In genomic region chr11:57542582-57542981, GRCh38 we compare ENCODE assay signal across 30 cellular contexts. TPM values are rescaled to one million over a fixed set of nuclear protein-coding genes. Genes with fewer than 3 reads are reported as not detected.
A peak's percentile ranks its signal among the peaks of the same experiment; 100 is the strongest.
DNase-seq lines count a peak whose midpoint lies in the region; ATAC-seq, FAIRE-seq and TF ChIP-seq lines count a peak whose summit lies in the region.
"Had no signal": no experiment of that assay in that cellular context is flagged by ENCODE, and none has a peak within 500 bp of the region (broad histone marks: within the 10 kb centered on the region; RNA-seq: fewer than 3 reads in every experiment).

No MANE protein-coding gene starts in this region.

- H2AFZ ChIP-seq in IMR-90 (replicated peaks; ENCODE audit: low read length, poor library complexity) (peak overlapping the region; percentile 32), HepG2 (ENCODE audit: low read length) (no peak overlapping the region)
- H2AFZ ChIP-seq: GM23248 had no signal

- no peaks in the 10 kb centered on the region for H3K9me1 ChIP-seq in IMR-90 (ENCODE audit: insufficient read depth, low read length)

- H3K36me3 ChIP-seq in IMR-90 (ENCODE audit: control insufficient read depth, insufficient read depth, low read length) (no peaks in the 10 kb centered on the region), HepG2 (replicated peaks in 1 of 2; ENCODE audit: control insufficient read depth in 1 of 2, insufficient read depth in 2 of 2, low read length in 2 of 2) (no peaks in the 10 kb centered on the region)
- H3K36me3 ChIP-seq: ovary had no signal

- H4K8ac ChIP-seq in IMR-90 (ENCODE audit: low read depth in 2 of 2, low read length in 2 of 2): no peak overlapping the region

- BruUV-seq in IMR-90 (replicated peaks; lab: Mats Ljungman, UMichigan) (no TSS peak), HepG2 (replicated peaks; lab: Mats Ljungman, UMichigan) (no TSS peak)

- no peak overlapping the region for H4K5ac ChIP-seq in IMR-90 (ENCODE audit: low read depth, low read length)

- TF ChIP-seq CTCF in IMR-90 (conservative IDR thresholded peaks at IDR 0.05; ENCODE audit: low read depth, low read length) (no peak), HepG2 (CRISPR knock-in tag; IDR thresholded peaks at IDR 0.05) (no peak)

- no peaks in the 10 kb centered on the region for H3K79me1 ChIP-seq in IMR-90 (ENCODE audit: low read depth in 1 of 2, low read length in 2 of 2)

- H3K56ac ChIP-seq in IMR-90 (ENCODE audit: extremely low read depth, insufficient read depth, low read length): no peak overlapping the region

- no peak overlapping the region for H2AK5ac ChIP-seq in IMR-90 (ENCODE audit: low read depth, low read length)

- H2BK15ac ChIP-seq in IMR-90 (ENCODE audit: low read depth, low read length): no peak overlapping the region

- ATAC-seq in IMR-90 (ENCODE audit: low read depth) (no peak), HepG2 (no peak)
- ATAC-seq: left colon, PC-3 had no signal

- 0% methylated on average over 3 of the region's 4 CpGs; no CpG with 5 or more reads in 1 of the 2 experiments for WGBS in IMR-90 (ENCODE audit: extremely low coverage in 2 of 2, insufficient read length in 1 of 2), 2 experiments
- WGBS in HepG2 (ENCODE audit: low lambda C conversion rate): 22% methylated on average over 4 of the region's 4 CpGs

- TF ChIP-seq EP300 in HepG2 (IDR thresholded peaks at IDR 0.05; ENCODE audit: low read depth in 2 of 2, low read length in 2 of 2) (no peak), HepG2 (CRISPR knock-in tag; IDR thresholded peaks at IDR 0.05; ENCODE audit: borderline replicate concordance) (no peak)

- no peak for FAIRE-seq in HepG2 (lab: Jason Lieb, UNC)

- in situ Hi-C loops in IMR-90 (cut with MboI; ENCODE audit: low sequenced_read_pairs): no loop called here
- in situ Hi-C loops in HepG2 (cut with HindIII; ENCODE audit: extremely low pct_ligation_motif_present, low pct_unique_long_range_greater_than_20kb): no loop called here

- H3K14ac ChIP-seq in IMR-90 (replicated peaks; ENCODE audit: low read depth, low read length): no peak overlapping the region

- no peak overlapping the region for H2BK20ac ChIP-seq in IMR-90 (ENCODE audit: low read depth, low read length)

- TF ChIP-seq RAD21 in IMR-90 (IDR thresholded peaks at IDR 0.05; ENCODE audit: low read length): no peak
- TF ChIP-seq RAD21 in HepG2 (CRISPR knock-in tag; IDR thresholded peaks at IDR 0.05): no peak

- H4K20me1 ChIP-seq in IMR-90 (ENCODE audit: insufficient read depth, low read length): no peaks in the 10 kb centered on the region
- no peaks in the 10 kb centered on the region for H4K20me1 ChIP-seq in HepG2 (ENCODE audit: insufficient read depth, low read length)
- H4K20me1 ChIP-seq: BLaER1 treated with 17β-estradiol and CSF1 and Interleukin-3, amounts not matched to agents 10 nM and 100 nM had no signal

- dilution Hi-C loops in IMR-90 (cut with HindIII; ENCODE audit: low sequenced_read_pairs, unreplicated experiment): no loop called here

- CTCF ChIA-PET in IMR-90 (lab: Yijun Ruan, JAX): no interaction called here
- CTCF ChIA-PET in HepG2 (lab: Yijun Ruan, JAX; ENCODE audit: low intra/inter-chr PET ratio, low total read pairs): no interaction called here

- POLR2A ChIA-PET in IMR-90 (lab: Charles Lee; ENCODE audit: unreplicated experiment) (no interaction called here), HepG2 (lab: Yijun Ruan, JAX) (interaction anchor here (1.3 kb wide), 1 partner anchor 9 kb away, joined by 3 read pairs; no protein-coding TSS in a partner anchor)

- no peak overlapping the region for H3K4ac ChIP-seq in IMR-90 (ENCODE audit: low read depth, low read length)

- H2AK9ac ChIP-seq in IMR-90 (replicated peaks; ENCODE audit: low read depth, low read length, poor library complexity): peak overlapping the region; percentile 9

- H3K27me3 ChIP-seq in IMR-90 (ENCODE audit: control insufficient read depth, insufficient read depth, low read length) (peaks cover 23% of the 10 kb centered on the region), HepG2 (ENCODE audit: control insufficient read depth in 1 of 2, insufficient read depth in 2 of 2, low read length in 2 of 2) (peaks cover 0 to 26% of the 10 kb centered on the region in 2 experiments; a peak in 3 of 5 replicates)
- H3K27me3 ChIP-seq: BLaER1 treated with 17β-estradiol and CSF1 and Interleukin-3, amounts not matched to agents 10 nM and 100 nM; ovary; testis had no signal

- H3K4me3 ChIP-seq in IMR-90 (ENCODE audit: insufficient read depth, low read depth, low read length): no peak overlapping the region
- no peak overlapping the region for H3K4me3 ChIP-seq in HepG2 (replicated peaks in 1 of 3; ENCODE audit: insufficient read depth in 1 of 3, low read depth in 2 of 3, low read length in 3 of 3)
- H3K4me3 ChIP-seq: BLaER1 treated with 17β-estradiol and CSF1 and Interleukin-3, amounts not matched to agents 10 nM and 100 nM; GM23248; ovary; smooth muscle cell; testis had no signal

- H3K4me1 ChIP-seq in IMR-90 (ENCODE audit: control insufficient read depth, insufficient read depth, low read length) (no peaks in the 10 kb centered on the region; the same call in 1 of the 2 replicates), HepG2 (ENCODE audit: insufficient read depth, low read length) (peaks cover 25% of the 10 kb centered on the region)
- H3K4me1 ChIP-seq: testis had no signal

- no peak overlapping the region for H2BK5ac ChIP-seq in IMR-90 (ENCODE audit: low read depth, low read length, poor library complexity, severe bottlenecking)

- H3K27ac ChIP-seq in IMR-90 (ENCODE audit: insufficient read depth, low read length) (no peak overlapping the region), HepG2 (ENCODE audit: extremely low read length, insufficient read depth, low read length) (no peak overlapping the region)
- H3K27ac ChIP-seq: 22Rv1; BLaER1 treated with 17β-estradiol and CSF1 and Interleukin-3, amounts not matched to agents 10 nM and 100 nM; GM23248; ovary; testis had no signal

- H3K9ac ChIP-seq in IMR-90 (ENCODE audit: low read depth, low read length) (no peak overlapping the region), HepG2 (ENCODE audit: insufficient read depth, low read depth, low read length) (no peak overlapping the region)
- H3K9ac ChIP-seq: BLaER1 treated with 17β-estradiol and CSF1 and Interleukin-3, amounts not matched to agents 10 nM and 100 nM; GM23248; SK-N-SH had no signal

- H3K23ac ChIP-seq in IMR-90 (ENCODE audit: low read depth, low read length): no peak overlapping the region

- H4K91ac ChIP-seq in IMR-90 (ENCODE audit: insufficient read depth, low read depth, low read length): no peak overlapping the region

- H3K9me3 ChIP-seq in IMR-90 (ENCODE audit: control insufficient read depth, insufficient read depth, low read length): no peaks in the 10 kb centered on the region
- no peaks in the 10 kb centered on the region for H3K9me3 ChIP-seq in HepG2 (ENCODE audit: low read length)
- H3K9me3 ChIP-seq: BLaER1 treated with 17β-estradiol and CSF1 and Interleukin-3, amounts not matched to agents 10 nM and 100 nM; ovary; SK-N-SH; testis had no signal

- H2BK120ac ChIP-seq in IMR-90 (ENCODE audit: low read depth, low read length): no peak overlapping the region

- H3K18ac ChIP-seq in IMR-90 (ENCODE audit: low read depth, low read length): no peak overlapping the region

- TF ChIP-seq POLR2A in IMR-90 (IDR thresholded peaks at IDR 0.05; ENCODE audit: low read depth, low read length) (no peak), HepG2 (IDR thresholded peaks at IDR 0.05; ENCODE audit: insufficient read depth in 1 of 2, low read depth in 2 of 2, low read length in 2 of 2) (no peak)

- intact Hi-C loops in IMR-90 (cut with micrococcal nuclease) (no loop called here), HepG2 (cut with micrococcal nuclease; ENCODE audit: unreplicated experiment) (no loop called here)

- DNase-seq in NCI-H146 (lab: John Stamatoyannopoulos, UW) (peak; percentile 31), NCI-H146 treated with DMSO at 0.1 percent for 48 hours (lab: John Stamatoyannopoulos, UW; ENCODE audit: unreplicated experiment) (no peak), IMR-90 (no peak), iPS-NIHi11 (ENCODE audit: low spot score) (peak; percentile 13), SKM-1 (lab: John Stamatoyannopoulos, UW; ENCODE audit: unreplicated experiment) (no peak), HepG2 (ENCODE audit: low spot score) (no peak)
- DNase-seq: activated CD8-positive, alpha-beta memory T cell treated with anti-CD3 and anti-CD28 coated beads for 24 hours; activated naive CD4-positive, alpha-beta T cell treated with Interleukin-2 at 50 U/mL for 16 hours; activated T-cell treated with anti-CD3 and anti-CD28 coated beads, Interleukin-2, amount 50 U/mL, for 48 hours; EL; GM23248; hippocampal formation; left colon; NCI-H1417 treated with DMSO at 0.1 percent for 48 hours; NCI-H2081 treated with DMSO at 0.1 percent for 48 hours; NCI-H2227 treated with DMSO at 0.1 percent for 48 hours; NCI-H526; ovary; PC-3; SK-N-SH; testis had no signal

- H3K4me2 ChIP-seq in IMR-90 (ENCODE audit: low read depth, low read length) (no peak overlapping the region), HepG2 (ENCODE audit: low read depth, low read length) (no peak overlapping the region)
- H3K4me2 ChIP-seq: BLaER1 treated with 17β-estradiol and CSF1 and Interleukin-3, amounts not matched to agents 10 nM and 100 nM; SK-N-SH; smooth muscle cell had no signal

- no peaks in the 10 kb centered on the region for H3K79me2 ChIP-seq in HepG2 (ENCODE audit: insufficient read depth, low read length)

RNA-seq across cellular contexts. Expression of gene SMTNL1, which starts 5.2 kb away (rescaled TPM):
- not detected in 2 replicates for total RNA-seq in IMR-90 (2012; rRNA removed)
- polyA plus RNA-seq in IMR-90 (2012; rRNA removed): not detected in 2 replicates
- not detected in 2 replicates for polyA plus RNA-seq in IMR-90 (2012; cell fraction: cytosol; rRNA removed)
- not detected in 2 replicates for polyA plus RNA-seq in IMR-90 (2012; cell fraction: nucleus; rRNA removed; ENCODE audit: low replicate concordance)
- total RNA-seq in HepG2 (2016; rRNA removed; fragmentation: Illumina TruSeq; extraction: Trizol): not detected in 2 replicates
- total RNA-seq in HepG2 (2016; cell fraction: cytosol; rRNA removed; fragmentation: Illumina TruSeq; extraction: Trizol; ENCODE audit: low read depth): not detected in 2 replicates
- not detected in 2 replicates for total RNA-seq in HepG2 (2016; cell fraction: insoluble cytoplasmic fraction; rRNA removed; fragmentation: Illumina TruSeq; extraction: Trizol)
- not detected in 2 replicates for total RNA-seq in HepG2 (2016; cell fraction: membrane; rRNA removed; fragmentation: Illumina TruSeq; extraction: Trizol)
- not detected in 2 replicates for total RNA-seq in HepG2 (2016; cell fraction: nucleus; rRNA removed; fragmentation: Illumina TruSeq; extraction: Trizol)
- 0.04 TPM in 1 of 2 replicates, not detected in the other for polyA plus RNA-seq in HepG2 (2011; rRNA removed)
- not detected in 2 replicates for polyA plus RNA-seq in HepG2 (2011; cell fraction: cytosol; rRNA removed)
- polyA plus RNA-seq in HepG2 (2011; cell fraction: nucleus; rRNA removed): not detected in 2 replicates
- polyA plus RNA-seq in HepG2 (2012): not detected in 2 replicates
- polyA plus RNA-seq in HepG2 (2016; cell fraction: cytosol; fragmentation: Illumina TruSeq; extraction: Trizol; ENCODE audit: low read depth): not detected in 2 replicates
- not detected in 2 replicates for polyA plus RNA-seq in HepG2 (2016; cell fraction: insoluble cytoplasmic fraction; fragmentation: Illumina TruSeq; extraction: Trizol; ENCODE audit: low read depth)
- polyA plus RNA-seq in HepG2 (2016; cell fraction: membrane; fragmentation: Illumina TruSeq; extraction: Trizol; ENCODE audit: low read depth): not detected in 2 replicates
- not detected in 2 replicates for polyA plus RNA-seq in HepG2 (2016; cell fraction: nucleus; fragmentation: Illumina TruSeq; extraction: Trizol; ENCODE audit: insufficient read depth, low read depth)
- polyA minus RNA-seq in HepG2 (2011; rRNA and poly(A)+ RNA removed; ENCODE audit: low replicate concordance): not detected in 2 replicates
- not detected in 2 replicates for polyA minus RNA-seq in HepG2 (2011; cell fraction: cytosol; rRNA and poly(A)+ RNA removed)
- not detected in 2 replicates for polyA minus RNA-seq in HepG2 (2011; cell fraction: nucleus; rRNA and poly(A)+ RNA removed)
- total RNA-seq: chondrocyte; GM23248; left colon; LHCN-M2; lung microvascular endothelial cell; ovary; PC-3; smooth muscle cell; T-helper 2 cell treated with Interferon-gamma antibody and Interleukin-4, amounts not matched to agents 100 ng/mL and 5 ng/mL, for 36 hours; ureter had no signal
- polyA plus RNA-seq: GM23248, neural cell, ovary, SK-N-SH, smooth muscle cell had no signal

RNA-seq across cellular contexts. Expression of gene TIMM10, which starts 12.0 kb away (rescaled TPM):
- total RNA-seq in IMR-90 (2012; rRNA removed): 70.0 and 96.8 TPM in 2 replicates
- polyA plus RNA-seq in IMR-90 (2012; rRNA removed): 135 and 148 TPM in 2 replicates
- 102 and 363 TPM in 2 replicates for polyA plus RNA-seq in IMR-90 (2012; cell fraction: cytosol; rRNA removed)
- 26.0 and 35.1 TPM in 2 replicates for polyA plus RNA-seq in IMR-90 (2012; cell fraction: nucleus; rRNA removed; ENCODE audit: low replicate concordance)
- 82.2 and 103 TPM in 2 replicates for total RNA-seq in HepG2 (2016; rRNA removed; fragmentation: Illumina TruSeq; extraction: Trizol)
- 40.9 and 52.7 TPM in 2 replicates for total RNA-seq in HepG2 (2016; cell fraction: cytosol; rRNA removed; fragmentation: Illumina TruSeq; extraction: Trizol; ENCODE audit: low read depth)
- 87.8 and 108 TPM in 2 replicates for total RNA-seq in HepG2 (2016; cell fraction: insoluble cytoplasmic fraction; rRNA removed; fragmentation: Illumina TruSeq; extraction: Trizol)
- 48.0 and 65.2 TPM in 2 replicates for total RNA-seq in HepG2 (2016; cell fraction: membrane; rRNA removed; fragmentation: Illumina TruSeq; extraction: Trizol)
- 27.4 and 31.3 TPM in 2 replicates for total RNA-seq in HepG2 (2016; cell fraction: nucleus; rRNA removed; fragmentation: Illumina TruSeq; extraction: Trizol)
- 56.3 and 67.8 TPM in 2 replicates for polyA plus RNA-seq in HepG2 (2011; rRNA removed)
- polyA plus RNA-seq in HepG2 (2011; cell fraction: cytosol; rRNA removed): 81.8 and 94.3 TPM in 2 replicates
- 18.2 and 20.2 TPM in 2 replicates for polyA plus RNA-seq in HepG2 (2011; cell fraction: nucleus; rRNA removed)
- 46.7 and 55.3 TPM in 2 replicates for polyA plus RNA-seq in HepG2 (2012)
- polyA plus RNA-seq in HepG2 (2016; cell fraction: cytosol; fragmentation: Illumina TruSeq; extraction: Trizol; ENCODE audit: low read depth): 53.7 and 66.6 TPM in 2 replicates
- polyA plus RNA-seq in HepG2 (2016; cell fraction: insoluble cytoplasmic fraction; fragmentation: Illumina TruSeq; extraction: Trizol; ENCODE audit: low read depth): 106 and 130 TPM in 2 replicates
- polyA plus RNA-seq in HepG2 (2016; cell fraction: membrane; fragmentation: Illumina TruSeq; extraction: Trizol; ENCODE audit: low read depth): 52.5 and 68.9 TPM in 2 replicates
- polyA plus RNA-seq in HepG2 (2016; cell fraction: nucleus; fragmentation: Illumina TruSeq; extraction: Trizol; ENCODE audit: insufficient read depth, low read depth): 53.7 and 58.9 TPM in 2 replicates
- 28.3 and 58.4 TPM in 2 replicates for polyA minus RNA-seq in HepG2 (2011; rRNA and poly(A)+ RNA removed; ENCODE audit: low replicate concordance)
- polyA minus RNA-seq in HepG2 (2011; cell fraction: cytosol; rRNA and poly(A)+ RNA removed): 7.7 and 8.8 TPM in 2 replicates
- 11.8 and 13.6 TPM in 2 replicates for polyA minus RNA-seq in HepG2 (2011; cell fraction: nucleus; rRNA and poly(A)+ RNA removed)

RNA-seq across cellular contexts. Expression of gene UBE2L6, which starts 24.9 kb away (rescaled TPM):
- total RNA-seq in IMR-90 (2012; rRNA removed): 34.4 and 37.5 TPM in 2 replicates
- 46.7 and 51.7 TPM in 2 replicates for polyA plus RNA-seq in IMR-90 (2012; rRNA removed)
- 19.3 and 42.1 TPM in 2 replicates for polyA plus RNA-seq in IMR-90 (2012; cell fraction: cytosol; rRNA removed)
- polyA plus RNA-seq in IMR-90 (2012; cell fraction: nucleus; rRNA removed; ENCODE audit: low replicate concordance): 11.5 and 13.0 TPM in 2 replicates
- 30.3 and 37.6 TPM in 2 replicates for total RNA-seq in HepG2 (2016; rRNA removed; fragmentation: Illumina TruSeq; extraction: Trizol)
- total RNA-seq in HepG2 (2016; cell fraction: cytosol; rRNA removed; fragmentation: Illumina TruSeq; extraction: Trizol; ENCODE audit: low read depth): 17.4 and 20.5 TPM in 2 replicates
- 27.8 and 37.8 TPM in 2 replicates for total RNA-seq in HepG2 (2016; cell fraction: insoluble cytoplasmic fraction; rRNA removed; fragmentation: Illumina TruSeq; extraction: Trizol)
- total RNA-seq in HepG2 (2016; cell fraction: membrane; rRNA removed; fragmentation: Illumina TruSeq; extraction: Trizol): 26.3 and 29.3 TPM in 2 replicates
- total RNA-seq in HepG2 (2016; cell fraction: nucleus; rRNA removed; fragmentation: Illumina TruSeq; extraction: Trizol): 9.1 and 12.2 TPM in 2 replicates
- polyA plus RNA-seq in HepG2 (2011; rRNA removed): 30.4 and 38.3 TPM in 2 replicates
- 42.3 and 44.9 TPM in 2 replicates for polyA plus RNA-seq in HepG2 (2011; cell fraction: cytosol; rRNA removed)
- polyA plus RNA-seq in HepG2 (2011; cell fraction: nucleus; rRNA removed): 12.0 and 15.7 TPM in 2 replicates
- polyA plus RNA-seq in HepG2 (2012): 27.5 and 35.0 TPM in 2 replicates
- polyA plus RNA-seq in HepG2 (2016; cell fraction: cytosol; fragmentation: Illumina TruSeq; extraction: Trizol; ENCODE audit: low read depth): 27.4 and 32.1 TPM in 2 replicates
- 54.7 and 56.6 TPM in 2 replicates for polyA plus RNA-seq in HepG2 (2016; cell fraction: insoluble cytoplasmic fraction; fragmentation: Illumina TruSeq; extraction: Trizol; ENCODE audit: low read depth)
- 33.1 and 34.4 TPM in 2 replicates for polyA plus RNA-seq in HepG2 (2016; cell fraction: membrane; fragmentation: Illumina TruSeq; extraction: Trizol; ENCODE audit: low read depth)
- 19.0 and 19.8 TPM in 2 replicates for polyA plus RNA-seq in HepG2 (2016; cell fraction: nucleus; fragmentation: Illumina TruSeq; extraction: Trizol; ENCODE audit: insufficient read depth, low read depth)
- polyA minus RNA-seq in HepG2 (2011; rRNA and poly(A)+ RNA removed; ENCODE audit: low replicate concordance): 2.5 and 57.1 TPM in 2 replicates
- 10.2 and 16.3 TPM in 2 replicates for polyA minus RNA-seq in HepG2 (2011; cell fraction: cytosol; rRNA and poly(A)+ RNA removed)
- 3.5 and 6.6 TPM in 2 replicates for polyA minus RNA-seq in HepG2 (2011; cell fraction: nucleus; rRNA and poly(A)+ RNA removed)

RNA-seq across cellular contexts. Expression of gene SLC43A1, which starts 27.1 kb away (rescaled TPM):
- total RNA-seq in IMR-90 (2012; rRNA removed): 8.6 and 10.0 TPM in 2 replicates
- 15.9 and 17.0 TPM in 2 replicates for polyA plus RNA-seq in IMR-90 (2012; rRNA removed)
- polyA plus RNA-seq in IMR-90 (2012; cell fraction: cytosol; rRNA removed): 8.6 and 18.4 TPM in 2 replicates
- 34.7 and 55.4 TPM in 2 replicates for polyA plus RNA-seq in IMR-90 (2012; cell fraction: nucleus; rRNA removed; ENCODE audit: low replicate concordance)
- 40.0 and 72.3 TPM in 2 replicates for total RNA-seq in HepG2 (2016; rRNA removed; fragmentation: Illumina TruSeq; extraction: Trizol)
- total RNA-seq in HepG2 (2016; cell fraction: cytosol; rRNA removed; fragmentation: Illumina TruSeq; extraction: Trizol; ENCODE audit: low read depth): 44.5 and 47.1 TPM in 2 replicates
- total RNA-seq in HepG2 (2016; cell fraction: insoluble cytoplasmic fraction; rRNA removed; fragmentation: Illumina TruSeq; extraction: Trizol): 32.3 and 72.1 TPM in 2 replicates
- 63.3 and 69.6 TPM in 2 replicates for total RNA-seq in HepG2 (2016; cell fraction: membrane; rRNA removed; fragmentation: Illumina TruSeq; extraction: Trizol)
- 64.1 and 81.7 TPM in 2 replicates for total RNA-seq in HepG2 (2016; cell fraction: nucleus; rRNA removed; fragmentation: Illumina TruSeq; extraction: Trizol)
- polyA plus RNA-seq in HepG2 (2011; rRNA removed): 87.6 and 124 TPM in 2 replicates
- polyA plus RNA-seq in HepG2 (2011; cell fraction: cytosol; rRNA removed): 96.8 and 105 TPM in 2 replicates
- 190 and 210 TPM in 2 replicates for polyA plus RNA-seq in HepG2 (2011; cell fraction: nucleus; rRNA removed)
- 61.9 and 91.6 TPM in 2 replicates for polyA plus RNA-seq in HepG2 (2012)
- 41.6 and 44.0 TPM in 2 replicates for polyA plus RNA-seq in HepG2 (2016; cell fraction: cytosol; fragmentation: Illumina TruSeq; extraction: Trizol; ENCODE audit: low read depth)
- 33.2 and 41.2 TPM in 2 replicates for polyA plus RNA-seq in HepG2 (2016; cell fraction: insoluble cytoplasmic fraction; fragmentation: Illumina TruSeq; extraction: Trizol; ENCODE audit: low read depth)
- 58.0 and 63.5 TPM in 2 replicates for polyA plus RNA-seq in HepG2 (2016; cell fraction: membrane; fragmentation: Illumina TruSeq; extraction: Trizol; ENCODE audit: low read depth)
- 111 TPM in 2 replicates for polyA plus RNA-seq in HepG2 (2016; cell fraction: nucleus; fragmentation: Illumina TruSeq; extraction: Trizol; ENCODE audit: insufficient read depth, low read depth)
- 1.5 and 247 TPM in 2 replicates for polyA minus RNA-seq in HepG2 (2011; rRNA and poly(A)+ RNA removed; ENCODE audit: low replicate concordance)
- 58.2 and 68.6 TPM in 2 replicates for polyA minus RNA-seq in HepG2 (2011; cell fraction: cytosol; rRNA and poly(A)+ RNA removed)
- polyA minus RNA-seq in HepG2 (2011; cell fraction: nucleus; rRNA and poly(A)+ RNA removed): 75.4 and 86.5 TPM in 2 replicates

RNA-seq across cellular contexts. Expression of gene SERPING1, which starts 54.9 kb away (rescaled TPM):
- total RNA-seq in IMR-90 (2012; rRNA removed): 2.0 and 2.2 TPM in 2 replicates
- polyA plus RNA-seq in IMR-90 (2012; rRNA removed): 27.5 and 30.7 TPM in 2 replicates
- 27.0 and 35.9 TPM in 2 replicates for polyA plus RNA-seq in IMR-90 (2012; cell fraction: cytosol; rRNA removed)
- 8.1 and 15.0 TPM in 2 replicates for polyA plus RNA-seq in IMR-90 (2012; cell fraction: nucleus; rRNA removed; ENCODE audit: low replicate concordance)
- total RNA-seq in HepG2 (2016; rRNA removed; fragmentation: Illumina TruSeq; extraction: Trizol): 1.6 and 2.0 TPM in 2 replicates
- total RNA-seq in HepG2 (2016; cell fraction: cytosol; rRNA removed; fragmentation: Illumina TruSeq; extraction: Trizol; ENCODE audit: low read depth): 0.71 TPM in 2 replicates
- total RNA-seq in HepG2 (2016; cell fraction: insoluble cytoplasmic fraction; rRNA removed; fragmentation: Illumina TruSeq; extraction: Trizol): 1.5 and 1.9 TPM in 2 replicates
- 0.87 and 1.2 TPM in 2 replicates for total RNA-seq in HepG2 (2016; cell fraction: membrane; rRNA removed; fragmentation: Illumina TruSeq; extraction: Trizol)
- total RNA-seq in HepG2 (2016; cell fraction: nucleus; rRNA removed; fragmentation: Illumina TruSeq; extraction: Trizol): 3.8 and 5.3 TPM in 2 replicates
- polyA plus RNA-seq in HepG2 (2011; rRNA removed): 10.4 and 23.3 TPM in 2 replicates
- polyA plus RNA-seq in HepG2 (2011; cell fraction: cytosol; rRNA removed): 10.6 and 20.0 TPM in 2 replicates
- polyA plus RNA-seq in HepG2 (2011; cell fraction: nucleus; rRNA removed): 13.7 and 21.4 TPM in 2 replicates
- 10.2 and 20.7 TPM in 2 replicates for polyA plus RNA-seq in HepG2 (2012)
- polyA plus RNA-seq in HepG2 (2016; cell fraction: cytosol; fragmentation: Illumina TruSeq; extraction: Trizol; ENCODE audit: low read depth): 2.0 and 2.4 TPM in 2 replicates
- polyA plus RNA-seq in HepG2 (2016; cell fraction: insoluble cytoplasmic fraction; fragmentation: Illumina TruSeq; extraction: Trizol; ENCODE audit: low read depth): 5.1 and 5.2 TPM in 2 replicates
- 2.1 and 3.4 TPM in 2 replicates for polyA plus RNA-seq in HepG2 (2016; cell fraction: membrane; fragmentation: Illumina TruSeq; extraction: Trizol; ENCODE audit: low read depth)
- polyA plus RNA-seq in HepG2 (2016; cell fraction: nucleus; fragmentation: Illumina TruSeq; extraction: Trizol; ENCODE audit: insufficient read depth, low read depth): 15.9 and 17.7 TPM in 2 replicates
- 8.2 TPM in 1 of 2 replicates, not detected in the other for polyA minus RNA-seq in HepG2 (2011; rRNA and poly(A)+ RNA removed; ENCODE audit: low replicate concordance)
- 4.2 and 11.2 TPM in 2 replicates for polyA minus RNA-seq in HepG2 (2011; cell fraction: cytosol; rRNA and poly(A)+ RNA removed)
- polyA minus RNA-seq in HepG2 (2011; cell fraction: nucleus; rRNA and poly(A)+ RNA removed): 2.2 and 7.8 TPM in 2 replicates
- total RNA-seq: PC-3; T-helper 2 cell treated with Interferon-gamma antibody and Interleukin-4, amounts not matched to agents 100 ng/mL and 5 ng/mL, for 36 hours had no signal

Comparison
In these comparisons a context has a peak if more than half of its experiments do, and no peak if none do; other contexts are left out.
1. DNase-seq: peak in NCI-H146 (single experiment) and iPS-NIHi11 (single experiment); none in NCI-H146 treated with DMSO at 0.1 percent for 48 hours (single experiment), IMR-90 (single experiment), SKM-1 (single experiment) and HepG2 (single experiment).